Comparison of ENCODE assay signal across 10 cellular contexts in genomic region chr6:44122821-44123220, GRCh38. TPM values are rescaled to one million over a fixed set of nuclear protein-coding genes. Genes with fewer than 3 reads are reported as not detected.
A peak's percentile ranks its signal among the peaks of the same experiment; 100 is the strongest.
DNase-seq lines count a peak whose midpoint lies in the region; ATAC-seq and TF ChIP-seq lines count a peak whose summit lies in the region.
"Had no signal": no experiment of that assay in that cellular context is flagged by ENCODE, and none has a peak within 500 bp of the region (broad histone marks: within the 10 kb centered on the region; RNA-seq: fewer than 3 reads in every experiment).

No MANE protein-coding gene starts in this region.

- H3K4me3 Mint-ChIP-seq in brain (peak overlapping the region; percentile 29 to 71 (median 49)), mesothelial cell of epicardium (peak overlapping the region; percentile 0)

- peak overlapping the region; percentile 3 to 87 (median 73) for H3K27ac Mint-ChIP-seq in brain
- peak overlapping the region; percentile 75 for H3K27ac Mint-ChIP-seq in mesothelial cell of epicardium

- H3K36me3 Mint-ChIP-seq in brain (no peaks in the 10 kb centered on the region), mesothelial cell of epicardium (no peaks in the 10 kb centered on the region)

- no peak overlapping the region for H3K27ac ChIP-seq in substantia nigra (ENCODE audit: low read depth, low read length, poor library complexity, severe bottlenecking)
- H3K27ac ChIP-seq: cardiac muscle cell had no signal

- ATAC-seq in GM21390 (IDR thresholded peaks at IDR 0.05; ENCODE audit: unreplicated experiment) (no peak), HG03025 (IDR thresholded peaks at IDR 0.05; ENCODE audit: low FRiP score, unreplicated experiment) (no peak), GM21423 (IDR thresholded peaks at IDR 0.05; ENCODE audit: unreplicated experiment) (no peak)

- H3K9me3 Mint-ChIP-seq in brain (no peaks in the 10 kb centered on the region), mesothelial cell of epicardium (no peaks in the 10 kb centered on the region)

- DNase-seq in CD1c-positive myeloid dendritic cell (ENCODE audit: extremely low spot score), result peak; percentile 21
- peak; percentile 23 to 36 for DNase-seq in Kasumi-1 (lab: John Stamatoyannopoulos, UW)
- no peak for DNase-seq in mesothelial cell of epicardium (ENCODE audit: low spot score in 2 of 2, unreplicated experiment in 2 of 2)
- DNase-seq in substantia nigra (lab: John Stamatoyannopoulos, UW), result no peak
- DNase-seq: SIG-M5 had no signal

- peaks cover 6% of the 10 kb centered on the region for H3K27me3 Mint-ChIP-seq in brain
- no peaks in the 10 kb centered on the region for H3K27me3 Mint-ChIP-seq in mesothelial cell of epicardium (ENCODE audit: low read depth)

- no peak for TF ChIP-seq CTCF in brain (conservative IDR thresholded peaks at IDR 0.05)
- no peak for TF ChIP-seq CTCF in mesothelial cell of epicardium (IDR thresholded peaks at IDR 0.05; ENCODE audit: unreplicated experiment)

- H3K4me1 Mint-ChIP-seq in brain, result peaks cover 71% of the 10 kb centered on the region
- H3K4me1 Mint-ChIP-seq in mesothelial cell of epicardium, result peaks cover 61% of the 10 kb centered on the region

RNA-seq across cellular contexts. Expression of gene MRPL14, which starts 4.4 kb away (rescaled TPM):
- polyA plus RNA-seq in brain (ENCODE audit: insufficient read depth, low read depth, low replicate concordance), result 72.7 TPM
- 46.9 to 50.9 TPM (median 49.5 TPM) in 3 replicates for total RNA-seq in mesothelial cell of epicardium

RNA-seq across cellular contexts. Expression of gene TMEM63B, which starts 4.5 kb away (rescaled TPM):
- 48.2 TPM for polyA plus RNA-seq in brain (ENCODE audit: insufficient read depth, low read depth, low replicate concordance)
- total RNA-seq in mesothelial cell of epicardium, result 44.7 to 54.9 TPM (median 49.3 TPM) in 3 replicates

RNA-seq across cellular contexts. Expression of gene CAPN11, which starts 35.8 kb away (rescaled TPM):
- not detected for polyA plus RNA-seq in brain (ENCODE audit: insufficient read depth, low read depth, low replicate concordance)
- not detected in 3 replicates for total RNA-seq in mesothelial cell of epicardium
- total RNA-seq: cardiac muscle cell had no signal
- polyA plus RNA-seq: cardiac muscle cell had no signal

Comparison
In these comparisons a context has a peak if more than half of its experiments do, and no peak if none do; other contexts are left out.
1. DNase-seq: peak in CD1c-positive myeloid dendritic cell (single experiment) and Kasumi-1 (2 of 2); none in mesothelial cell of epicardium (0 of 2) and substantia nigra (0 of 49).